ENCODE assay signal across 16 cellular contexts in genomic region chr7:103855671-103856070, GRCh38.
DNase-seq lines count a peak whose midpoint lies in the region; ATAC-seq and TF ChIP-seq lines count a peak whose summit lies in the region.
"Had no signal": no experiment of that assay in that cellular context is flagged by ENCODE, and none has a peak within 500 bp of the region (broad histone marks: within the 10 kb centered on the region; RNA-seq: fewer than 3 reads in every experiment).

No MANE protein-coding gene starts in this region.

- no peaks in the 10 kb centered on the region for H3K27me3 ChIP-seq in IMR-90 (ENCODE audit: control insufficient read depth, insufficient read depth, low read length)
- H3K27me3 ChIP-seq in WERI-Rb-1 (ENCODE audit: insufficient read depth, low read depth, severe bottlenecking), result no peaks in the 10 kb centered on the region
- H3K27me3 ChIP-seq: BLaER1 treated with 17β-estradiol and CSF1 and Interleukin-3, amounts not matched to agents 10 nM and 100 nM had no signal

- no peak overlapping the region for H3K27ac ChIP-seq in IMR-90 (ENCODE audit: insufficient read depth, low read length)
- H3K27ac ChIP-seq in WERI-Rb-1, result no peak overlapping the region
- H3K27ac ChIP-seq: 22Rv1; A549; BLaER1 treated with 17β-estradiol and CSF1 and Interleukin-3, amounts not matched to agents 10 nM and 100 nM; C4-2B had no signal

- no peak overlapping the region for H3K4me2 ChIP-seq in IMR-90 (ENCODE audit: low read depth, low read length)
- H3K4me2 ChIP-seq: A549; BLaER1 treated with 17β-estradiol and CSF1 and Interleukin-3, amounts not matched to agents 10 nM and 100 nM had no signal

- ATAC-seq in IMR-90 (ENCODE audit: low read depth) (no peak), GM19395 (IDR thresholded peaks at IDR 0.05; ENCODE audit: unreplicated experiment) (no peak)
- ATAC-seq: A549; CD8-positive, alpha-beta T cell had no signal

- in situ Hi-C loops in IMR-90 (cut with MboI; ENCODE audit: low sequenced_read_pairs), result no loop called here

- H2BK15ac ChIP-seq in IMR-90 (ENCODE audit: low read depth, low read length), result no peak overlapping the region

- H3K79me1 ChIP-seq in IMR-90 (ENCODE audit: low read depth in 1 of 2, low read length in 2 of 2), result peaks cover 0 to 4% of the 10 kb centered on the region in 2 experiments; a peak in 1 of 4 replicates

- CTCF ChIA-PET in IMR-90 (lab: Yijun Ruan, JAX), result no interaction called here

- H3K4ac ChIP-seq in IMR-90 (ENCODE audit: low read depth, low read length), result no peak overlapping the region

- no peak overlapping the region for H2BK120ac ChIP-seq in IMR-90 (ENCODE audit: low read depth, low read length)

- DNase-seq in IMR-90, result no peak
- DNase-seq in NCI-H82 treated with DMSO at 0.1 percent for 48 hours (lab: John Stamatoyannopoulos, UW; ENCODE audit: unreplicated experiment), result peak; percentile 52
- DNase-seq in WERI-Rb-1, result peak; percentile 14
- no peak for DNase-seq in retina
- DNase-seq: AML-193; Caco-2; Calu3; CD4-positive, alpha-beta T cell; CD8-positive, alpha-beta T cell; DMS79 treated with DMSO at 0.1 percent for 48 hours; GF-D8 had no signal

- intact Hi-C loops in IMR-90 (cut with micrococcal nuclease), result no loop called here

- H3K9me1 ChIP-seq in IMR-90 (ENCODE audit: insufficient read depth, low read length), result peaks cover 4% of the 10 kb centered on the region; the same call in 1 of the 2 replicates

- H2AK5ac ChIP-seq in IMR-90 (ENCODE audit: low read depth, low read length), result no peak overlapping the region

- no peak overlapping the region for H3K56ac ChIP-seq in IMR-90 (ENCODE audit: extremely low read depth, insufficient read depth, low read length)

- no peak overlapping the region for H2AFZ ChIP-seq in IMR-90 (replicated peaks; ENCODE audit: low read length, poor library complexity)

- TF ChIP-seq CTCF in IMR-90 (conservative IDR thresholded peaks at IDR 0.05; ENCODE audit: low read depth, low read length) (no peak), WERI-Rb-1 (IDR thresholded peaks at IDR 0.05; ENCODE audit: low read depth, low read length) (no peak)

- H4K5ac ChIP-seq in IMR-90 (ENCODE audit: low read depth, low read length), result no peak overlapping the region

- no peak overlapping the region for H2BK20ac ChIP-seq in IMR-90 (ENCODE audit: low read depth, low read length)

- no peak for TF ChIP-seq RAD21 in IMR-90 (IDR thresholded peaks at IDR 0.05; ENCODE audit: low read length)

- H3K23ac ChIP-seq in IMR-90 (ENCODE audit: low read depth, low read length), result no peak overlapping the region

- POLR2A ChIA-PET in IMR-90 (lab: Charles Lee; ENCODE audit: unreplicated experiment), result no interaction called here

- 0 out of 2 replicates have a peak overlapping the region, but pooled peaks have one; percentile 15 for H3K14ac ChIP-seq in IMR-90 (replicated peaks; ENCODE audit: low read depth, low read length)

- no peaks in the 10 kb centered on the region for H4K20me1 ChIP-seq in IMR-90 (ENCODE audit: insufficient read depth, low read length)
- H4K20me1 ChIP-seq: BLaER1 treated with 17β-estradiol and CSF1 and Interleukin-3, amounts not matched to agents 10 nM and 100 nM had no signal

- BruUV-seq in IMR-90 (replicated peaks; lab: Mats Ljungman, UMichigan), result no TSS peak

- H2AK9ac ChIP-seq in IMR-90 (replicated peaks; ENCODE audit: low read depth, low read length, poor library complexity), result no peak overlapping the region

- peaks cover 4% of the 10 kb centered on the region; the same call in 1 of the 2 replicates for H3K4me1 ChIP-seq in IMR-90 (ENCODE audit: control insufficient read depth, insufficient read depth, low read length)
- H3K4me1 ChIP-seq: A549; BLaER1 treated with 17β-estradiol and CSF1 and Interleukin-3, amounts not matched to agents 10 nM and 100 nM had no signal

- no peak overlapping the region for H2BK5ac ChIP-seq in IMR-90 (ENCODE audit: low read depth, low read length, poor library complexity, severe bottlenecking)

- no peak overlapping the region for H3K18ac ChIP-seq in IMR-90 (ENCODE audit: low read depth, low read length)

- H4K91ac ChIP-seq in IMR-90 (ENCODE audit: insufficient read depth, low read depth, low read length), result no peak overlapping the region

- dilution Hi-C loops in IMR-90 (cut with HindIII; ENCODE audit: low sequenced_read_pairs, unreplicated experiment), result no loop called here

- H4K8ac ChIP-seq in IMR-90 (ENCODE audit: low read depth in 2 of 2, low read length in 2 of 2), result no peak overlapping the region

- H3K9me3 ChIP-seq in IMR-90 (ENCODE audit: control insufficient read depth, insufficient read depth, low read length) (no peaks in the 10 kb centered on the region), WERI-Rb-1 (ENCODE audit: severe bottlenecking) (no peaks in the 10 kb centered on the region)
- H3K9me3 ChIP-seq: A549; BLaER1 treated with 17β-estradiol and CSF1 and Interleukin-3, amounts not matched to agents 10 nM and 100 nM; Caco-2 had no signal

- H3K36me3 ChIP-seq in IMR-90 (ENCODE audit: control insufficient read depth, insufficient read depth, low read length) (no peaks in the 10 kb centered on the region), WERI-Rb-1 (no peaks in the 10 kb centered on the region)
- H3K36me3 ChIP-seq: BLaER1 treated with 17β-estradiol and CSF1 and Interleukin-3, amounts not matched to agents 10 nM and 100 nM had no signal

- no peak for TF ChIP-seq POLR2A in IMR-90 (IDR thresholded peaks at IDR 0.05; ENCODE audit: low read depth, low read length)

- no peak overlapping the region for H3K9ac ChIP-seq in IMR-90 (ENCODE audit: low read depth, low read length)
- H3K9ac ChIP-seq: BLaER1 treated with 17β-estradiol and CSF1 and Interleukin-3, amounts not matched to agents 10 nM and 100 nM had no signal

- no peak overlapping the region for H3K4me3 ChIP-seq in IMR-90 (ENCODE audit: insufficient read depth, low read depth, low read length)
- H3K4me3 ChIP-seq in WERI-Rb-1 (ENCODE audit: low read depth, low read length), result no peak overlapping the region
- H3K4me3 ChIP-seq: A549; BLaER1 treated with 17β-estradiol and CSF1 and Interleukin-3, amounts not matched to agents 10 nM and 100 nM had no signal

TF ChIP-seq in IMR-90, 13 proteins besides CTCF, POLR2A, EP300 and RAD21:
- TF ChIP-seq RFX5 (IDR thresholded peaks at IDR 0.05; ENCODE audit: low read depth, low read length) (no peak), USF2 (IDR thresholded peaks at IDR 0.05; ENCODE audit: low read depth, low read length) (no peak), CEBPB (IDR thresholded peaks at IDR 0.05; ENCODE audit: low read depth, low read length) (no peak), CHD1 (IDR thresholded peaks at IDR 0.05; ENCODE audit: low read depth, low read length) (no peak), MXI1 (IDR thresholded peaks at IDR 0.05; ENCODE audit: borderline replicate concordance, low read depth, low read length) (no peak)

Comparison
In these comparisons a context has a peak if more than half of its experiments do, and no peak if none do; other contexts are left out.
1. DNase-seq: peak in NCI-H82 treated with DMSO at 0.1 percent for 48 hours (single experiment) and WERI-Rb-1 (single experiment); none in IMR-90 (single experiment) and retina (single experiment).